In genomic region chr1:152167835-152168534, GRCh38 we compare ENCODE assay signal across 11 cellular contexts. TPM values are rescaled to one million over a fixed set of nuclear protein-coding genes. Genes with fewer than 3 reads are reported as not detected.
DNase-seq lines count a peak whose midpoint lies in the region; ATAC-seq and TF ChIP-seq lines count a peak whose summit lies in the region.
"Had no signal": no experiment of that assay in that cellular context is flagged by ENCODE, and none has a peak within 500 bp of the region (broad histone marks: within the 10 kb centered on the region; RNA-seq: fewer than 3 reads in every experiment).

No MANE protein-coding gene starts in this region.

- TF ChIP-seq EP300 in suprapubic skin (IDR thresholded peaks at IDR 0.05): no peak

- no peak overlapping the region for H2AFZ ChIP-seq in fibroblast of lung (ENCODE audit: low read length)

- no peak for ATAC-seq in HG03196 (IDR thresholded peaks at IDR 0.05; ENCODE audit: unreplicated experiment)
- no peak for ATAC-seq in HG02970 (IDR thresholded peaks at IDR 0.05; ENCODE audit: low FRiP score, unreplicated experiment)

- TF ChIP-seq CTCF in fibroblast of lung (conservative IDR thresholded peaks at IDR 0.05 in 1 of 2, IDR thresholded peaks at IDR 0.05 in 1 of 2; ENCODE audit: low read depth in 1 of 2, low read length in 2 of 2) (no peak), suprapubic skin (IDR thresholded peaks at IDR 0.05) (no peak)

- WGBS in suprapubic skin: 22% methylated on average over 3 of the region's 3 CpGs

- H3K27ac ChIP-seq in fibroblast of lung (ENCODE audit: insufficient read depth, low read length) (no peak overlapping the region), suprapubic skin (peak overlapping the region; percentile 84)
- H3K27ac ChIP-seq: WERI-Rb-1 had no signal

- H3K27me3 ChIP-seq in fibroblast of lung (ENCODE audit: control insufficient read depth, insufficient read depth, low read length) (no peaks in the 10 kb centered on the region), suprapubic skin (no peaks in the 10 kb centered on the region)

- H3K9ac ChIP-seq in fibroblast of lung (ENCODE audit: insufficient read depth, low read length): no peak overlapping the region

- no peaks in the 10 kb centered on the region for H4K20me1 ChIP-seq in fibroblast of lung (ENCODE audit: control insufficient read depth, extremely low read depth, insufficient read depth, low read length)

- H3K9me3 ChIP-seq in fibroblast of lung (ENCODE audit: control insufficient read depth, insufficient read depth, low read depth, low read length) (no peaks in the 10 kb centered on the region), suprapubic skin (no peaks in the 10 kb centered on the region)

- H3K36me3 ChIP-seq in fibroblast of lung (ENCODE audit: control insufficient read depth, insufficient read depth, low read length) (no peaks in the 10 kb centered on the region), suprapubic skin (no peaks in the 10 kb centered on the region)
- H3K36me3 ChIP-seq: WERI-Rb-1 had no signal

- H3K4me2 ChIP-seq in fibroblast of lung (ENCODE audit: extremely low read depth, insufficient read depth, low read length): no peak overlapping the region

- H3K4me3 ChIP-seq in fibroblast of lung (replicated peaks in 1 of 4; ENCODE audit: control extremely low read depth in 1 of 4, insufficient read depth in 1 of 4, low read depth in 3 of 4, low read length in 4 of 4) (no peak overlapping the region), suprapubic skin (no peak overlapping the region)

- peak; percentile 81 for DNase-seq in H4 (ENCODE audit: low spot score)
- DNase-seq in RPMI7951 (ENCODE audit: low read depth): peak; percentile 91
- peak; percentile 47 to 97 for DNase-seq in fibroblast of lung (ENCODE audit: low read depth in 2 of 2)
- DNase-seq in suprapubic skin (ENCODE audit: low spot score in 2 of 2): no peak
- no peak for DNase-seq in stimulated activated CD4-positive, alpha-beta T cell treated with anti-CD3 and anti-CD28 coated beads, Interleukin-4, amount 100 ng/mL, for 4 hours
- DNase-seq: activated naive CD4-positive, alpha-beta T cell treated with anti-CD3 and anti-CD28 coated beads, Interleukin-2, amount 10 ng/mL, durations not matched to agents 7 days and 5 days; NCI-H446 treated with DMSO at 0.1 percent for 48 hours; WERI-Rb-1 had no signal

- no peak for TF ChIP-seq POLR2A in suprapubic skin (IDR thresholded peaks at IDR 0.05)

- H3K79me2 ChIP-seq in fibroblast of lung (ENCODE audit: control insufficient read depth, insufficient read depth, low read length): no peaks in the 10 kb centered on the region

- H3K4me1 ChIP-seq in fibroblast of lung (ENCODE audit: control insufficient read depth, extremely low read depth, insufficient read depth, low read length): peaks cover 3% of the 10 kb centered on the region
- H3K4me1 ChIP-seq in suprapubic skin: peaks cover 63% of the 10 kb centered on the region

RNA-seq across cellular contexts. Expression of gene RPTN, which starts 9.0 kb away (rescaled TPM):
- total RNA-seq in H4 (2014; rRNA removed; shearing (Covaris generic)): not detected in 2 replicates
- total RNA-seq in RPMI7951 (2014; rRNA removed; shearing (Covaris generic)): not detected in 2 replicates
- total RNA-seq in fibroblast of lung (not detected in 2 replicates), suprapubic skin (10 to 100 TPM in 3 of 4 donors, 1 to 10 TPM in 1; 9.0 to 40.3 (median 18.2) TPM)
- not detected in 2 replicates for polyA plus RNA-seq in fibroblast of lung
- not detected in 2 replicates for polyA plus RNA-seq in fibroblast of lung (2012)
- polyA minus RNA-seq in fibroblast of lung (ENCODE audit: low replicate concordance): not detected in 2 replicates
- total RNA-seq: natural killer cell treated with Interleukin-12 subunit alpha and Interleukin-12 subunit beta and Interleukin-15 and Interleukin-18, amount 100 ng/mL, for 72 hours had no signal

RNA-seq across cellular contexts. Expression of gene TCHH, which starts 52.7 kb away (rescaled TPM):
- not detected in 2 replicates for total RNA-seq in H4 (2014; rRNA removed; shearing (Covaris generic))
- under 0.01 TPM in 2 replicates for total RNA-seq in RPMI7951 (2014; rRNA removed; shearing (Covaris generic))
- total RNA-seq in fibroblast of lung (under 0.01 TPM in 1 of 2 replicates, not detected in the other), suprapubic skin (10 to 100 TPM in 3 of 4 donors, 1 to 10 TPM in 1; 7.0 to 71.9 (median 37.2) TPM)
- polyA plus RNA-seq in fibroblast of lung: not detected in 2 replicates
- polyA plus RNA-seq in fibroblast of lung (2012): 0.01 TPM in 1 of 2 replicates, not detected in the other
- polyA minus RNA-seq in fibroblast of lung (ENCODE audit: low replicate concordance): not detected in 2 replicates

RNA-seq across cellular contexts. Expression of gene HRNR, which starts 56.0 kb away (rescaled TPM):
- not detected in 2 replicates for total RNA-seq in H4 (2014; rRNA removed; shearing (Covaris generic))
- total RNA-seq in RPMI7951 (2014; rRNA removed; shearing (Covaris generic)): under 0.01 TPM in 1 of 2 replicates, not detected in the other
- total RNA-seq in fibroblast of lung: not detected in 2 replicates
- not detected in 2 replicates for polyA plus RNA-seq in fibroblast of lung
- 0.01 and 0.07 TPM in 2 replicates for polyA plus RNA-seq in fibroblast of lung (2012)
- 0.30 TPM in 1 of 2 replicates, not detected in the other for polyA minus RNA-seq in fibroblast of lung (ENCODE audit: low replicate concordance)
- not detected for total RNA-seq in suprapubic skin
- total RNA-seq: natural killer cell treated with Interleukin-12 subunit alpha and Interleukin-12 subunit beta and Interleukin-15 and Interleukin-18, amount 100 ng/mL, for 72 hours had no signal

Comparison
In these comparisons a context has a peak if more than half of its experiments do, and no peak if none do; other contexts are left out.
1. DNase-seq: peak in H4 (single experiment), RPMI7951 (single experiment) and fibroblast of lung (2 of 2); none in suprapubic skin (0 of 2) and stimulated activated CD4-positive, alpha-beta T cell treated with anti-CD3 and anti-CD28 coated beads, Interleukin-4, amount 100 ng/mL, for 4 hours (0 of 2).